Comparison of ENCODE assay signal across 11 cellular contexts in the genomic region with DNA sequence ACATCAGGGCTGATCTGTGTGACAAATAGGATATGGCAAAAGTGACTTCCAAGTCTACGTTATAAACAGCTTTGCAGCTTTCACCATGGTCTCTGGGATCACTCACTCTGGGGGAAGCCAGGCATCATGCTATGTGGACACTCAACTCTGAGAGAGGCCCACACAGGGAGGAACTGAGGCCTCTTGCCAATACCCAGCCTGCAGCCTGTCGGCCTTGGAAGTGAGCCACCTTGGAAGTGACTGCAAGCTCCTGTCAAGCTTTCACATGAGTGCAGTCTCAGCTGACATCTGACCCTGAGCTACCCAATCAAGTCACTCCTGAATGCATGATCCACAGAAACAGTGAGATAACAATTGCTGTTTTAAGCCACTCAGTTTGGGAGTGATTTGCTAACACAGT. TPM values are rescaled to one million over a fixed set of nuclear protein-coding genes. Genes with fewer than 3 reads are reported as not detected.
DNase-seq lines count a peak whose midpoint lies in the region; ATAC-seq and TF ChIP-seq lines count a peak whose summit lies in the region.
"Had no signal": no experiment of that assay in that cellular context is flagged by ENCODE, and none has a peak within 500 bp of the region (broad histone marks: within the 10 kb centered on the region; RNA-seq: fewer than 3 reads in every experiment).

No MANE protein-coding gene starts in this region.

- ATAC-seq in thoracic aorta (ENCODE audit: insufficient number of reproducible peaks, low FRiP score, low read depth): peak; percentile 46
- no peak for ATAC-seq in GM21390 (IDR thresholded peaks at IDR 0.05; ENCODE audit: unreplicated experiment)

- H3K4me3 ChIP-seq in fibroblast of mammary gland (ENCODE audit: control insufficient read depth, low read depth, low read length) (no peak overlapping the region), thoracic aorta (no peak overlapping the region)

- peak overlapping the region; percentile 15 to 20 for H3K27ac ChIP-seq in thoracic aorta

- H3K4me1 ChIP-seq in thoracic aorta (ENCODE audit: control insufficient read depth in 1 of 2, low read depth in 2 of 2): peaks cover 6 to 48% of the 10 kb centered on the region in 2 donors

- TF ChIP-seq CTCF in fibroblast of mammary gland (conservative IDR thresholded peaks at IDR 0.05; ENCODE audit: control insufficient read depth, insufficient read depth, low read depth, low read length): no peak
- no peak for TF ChIP-seq CTCF in thoracic aorta (IDR thresholded peaks at IDR 0.05)

- H3K36me3 ChIP-seq in thoracic aorta: no peaks in the 10 kb centered on the region

- DNase-seq in NCI-H446 treated with DMSO at 0.1 percent for 48 hours (lab: John Stamatoyannopoulos, UW) (peak; percentile 51), fibroblast of mammary gland (ENCODE audit: low read depth) (peak; percentile 54), medulla oblongata (ENCODE audit: extremely low spot score) (peak; percentile 86), thoracic aorta (ENCODE audit: low spot score) (peak; percentile 44), KG1 (lab: John Stamatoyannopoulos, UW) (no peak), DMS53 (lab: John Stamatoyannopoulos, UW) (no peak), NCI-H1105 treated with DMSO at 0.1 percent for 48 hours (lab: John Stamatoyannopoulos, UW) (no peak)
- DNase-seq: activated naive CD4-positive, alpha-beta T cell treated with anti-CD3 and anti-CD28 coated beads, Interleukin-2, amount 10 ng/mL, durations not matched to agents 7 days and 5 days; NCI-H345; SHP77 treated with DMSO at 0.1 percent for 48 hours had no signal

- no peaks in the 10 kb centered on the region for H3K27me3 ChIP-seq in thoracic aorta (replicated peaks; ENCODE audit: insufficient read depth)

- H3K9me3 ChIP-seq in thoracic aorta: no peaks in the 10 kb centered on the region

RNA-seq across cellular contexts. Expression of a gene that starts 56.5 kb away (rescaled TPM):
- 10 to 100 TPM; 49.4 to 55.0 TPM for total RNA-seq in thoracic aorta

RNA-seq across cellular contexts. Expression of a gene that starts 57.4 kb away (rescaled TPM):
- total RNA-seq in thoracic aorta: 100 to 1,000 TPM in 1 of 2 donors, 10 to 100 TPM in 1; 50.9 to 167 TPM

Comparison
In these comparisons a context has a peak if more than half of its experiments do, and no peak if none do; other contexts are left out.
1. DNase-seq: peak in NCI-H446 treated with DMSO at 0.1 percent for 48 hours (single experiment), fibroblast of mammary gland (single experiment), medulla oblongata (single experiment) and thoracic aorta (single experiment); none in KG1 (single experiment), DMS53 (single experiment) and NCI-H1105 treated with DMSO at 0.1 percent for 48 hours (single experiment).